ENCODE assay signal across 20 cellular contexts in genomic region chr3:10434144-10434937, GRCh38.
DNase-seq lines count a peak whose midpoint lies in the region; ATAC-seq, FAIRE-seq and TF ChIP-seq lines count a peak whose summit lies in the region.
"Had no signal": no experiment of that assay in that cellular context is flagged by ENCODE, and none has a peak within 500 bp of the region (broad histone marks: within the 10 kb centered on the region; RNA-seq: fewer than 3 reads in every experiment).

No MANE protein-coding gene starts in this region.

- POLR2A ChIA-PET in activated CD8-positive, alpha-beta T cell treated with anti-CD3 and anti-CD28 coated beads for 36 hours (lab: Charles Lee): no interaction called here
- POLR2A ChIA-PET in activated CD8-positive, alpha-beta T cell treated with anti-CD3 and anti-CD28 coated beads, Interleukin-2, amount 10 ng/mL, durations not matched to agents 7 days and 5 days (lab: Charles Lee): interaction anchor here (0.5 kb wide), 1 partner anchor 287 kb away, joined by 5 read pairs; no protein-coding TSS in a partner anchor

- no peak for ATAC-seq in activated CD8-positive, alpha-beta T cell treated with anti-CD3 and anti-CD28 coated beads for 36 hours
- no peak for ATAC-seq in activated CD8-positive, alpha-beta T cell treated with anti-CD3 and anti-CD28 coated beads, Interleukin-2, amount 10 ng/mL, durations not matched to agents 7 days and 5 days
- ATAC-seq in T-helper 17 cell (no peak), gastrocnemius medialis (no peak), GM19324 (IDR thresholded peaks at IDR 0.05; ENCODE audit: low FRiP score, unreplicated experiment) (no peak)

- H3K27ac ChIP-seq in kidney (ENCODE audit: low read depth in 2 of 2, low read length in 2 of 2) (no peak overlapping the region), gastrocnemius medialis (peak overlapping the region; percentile 7 to 97 (median 50))
- H3K27ac ChIP-seq: 22Rv1, PC-9, RWPE1, SJCRH30 had no signal

- H3K9ac ChIP-seq in kidney (ENCODE audit: low read length in 2 of 2): no peak overlapping the region

- no peak for DNase-seq in activated CD8-positive, alpha-beta T cell treated with anti-CD3 and anti-CD28 coated beads for 36 hours
- DNase-seq in activated CD8-positive, alpha-beta T cell treated with anti-CD3 and anti-CD28 coated beads, Interleukin-2, amount 10 ng/mL, durations not matched to agents 7 days and 5 days: no peak
- no peak for DNase-seq in T-helper 17 cell
- DNase-seq in kidney: peak; percentile 26
- no peak for DNase-seq in gastrocnemius medialis
- DNase-seq in iPS-NIHi7 (ENCODE audit: extremely low spot score): no peak
- DNase-seq in DMS 273 treated with DMSO at 0.1 percent for 48 hours (lab: John Stamatoyannopoulos, UW): no peak
- DNase-seq: CD4-positive, alpha-beta memory T cell; GF-D8; IMR-90; NCI-H1417 treated with DMSO at 0.1 percent for 48 hours; NCI-H2029; NCI-H526; PC-9; SJCRH30 had no signal

- no peaks in the 10 kb centered on the region for H3K36me3 Mint-ChIP-seq in activated CD8-positive, alpha-beta T cell treated with anti-CD3 and anti-CD28 coated beads for 36 hours (ENCODE audit: low read depth)
- H3K36me3 Mint-ChIP-seq in activated CD8-positive, alpha-beta T cell treated with anti-CD3 and anti-CD28 coated beads, Interleukin-2, amount 10 ng/mL, durations not matched to agents 7 days and 5 days (ENCODE audit: low read depth): no peaks in the 10 kb centered on the region
- no peaks in the 10 kb centered on the region for H3K36me3 Mint-ChIP-seq in T-helper 17 cell (ENCODE audit: low read depth)
- H3K36me3 Mint-ChIP-seq: CD4-positive, alpha-beta memory T cell had no signal

- H3K4me1 ChIP-seq in kidney (ENCODE audit: control insufficient read depth in 1 of 2, insufficient read depth in 1 of 2, low read depth in 1 of 2, low read length in 2 of 2): no peaks in the 10 kb centered on the region
- H3K4me1 ChIP-seq in gastrocnemius medialis: peaks cover 48 to 59% of the 10 kb centered on the region in 2 donors

- no peak for TF ChIP-seq CTCF in activated CD8-positive, alpha-beta T cell treated with anti-CD3 and anti-CD28 coated beads for 36 hours (IDR thresholded peaks at IDR 0.05)
- TF ChIP-seq CTCF in kidney (IDR thresholded peaks at IDR 0.05; ENCODE audit: borderline replicate concordance, extremely low read depth, insufficient read depth) (no peak), gastrocnemius medialis (IDR thresholded peaks at IDR 0.05 in 4 of 5, conservative IDR thresholded peaks at IDR 0.05 in 1 of 5) (no peak)

- H3K4me3 ChIP-seq in kidney (ENCODE audit: low read length in 2 of 2) (no peak overlapping the region), gastrocnemius medialis (no peak overlapping the region)
- H3K4me3 ChIP-seq: PC-9, SJCRH30 had no signal

- no peaks in the 10 kb centered on the region for H3K36me3 ChIP-seq in kidney (ENCODE audit: control insufficient read depth in 1 of 2, insufficient read depth in 2 of 2, low read length in 2 of 2)
- no peaks in the 10 kb centered on the region for H3K36me3 ChIP-seq in gastrocnemius medialis
- H3K36me3 ChIP-seq: SJCRH30 had no signal

- TF ChIP-seq POLR2A in gastrocnemius medialis (IDR thresholded peaks at IDR 0.05): no peak

- H3K9me3 Mint-ChIP-seq in activated CD8-positive, alpha-beta T cell treated with anti-CD3 and anti-CD28 coated beads for 36 hours: no peaks in the 10 kb centered on the region
- H3K9me3 Mint-ChIP-seq in activated CD8-positive, alpha-beta T cell treated with anti-CD3 and anti-CD28 coated beads, Interleukin-2, amount 10 ng/mL, durations not matched to agents 7 days and 5 days (ENCODE audit: insufficient read depth): no peaks in the 10 kb centered on the region
- H3K9me3 Mint-ChIP-seq: CD4-positive, alpha-beta memory T cell had no signal

- H3K4me3 Mint-ChIP-seq in activated CD8-positive, alpha-beta T cell treated with anti-CD3 and anti-CD28 coated beads for 36 hours: no peak overlapping the region
- no peak overlapping the region for H3K4me3 Mint-ChIP-seq in activated CD8-positive, alpha-beta T cell treated with anti-CD3 and anti-CD28 coated beads, Interleukin-2, amount 10 ng/mL, durations not matched to agents 7 days and 5 days
- H3K4me3 Mint-ChIP-seq in T-helper 17 cell: no peak overlapping the region
- H3K4me3 Mint-ChIP-seq: CD4-positive, alpha-beta memory T cell had no signal

- CTCF ChIA-PET in activated CD8-positive, alpha-beta T cell treated with anti-CD3 and anti-CD28 coated beads for 36 hours (lab: Charles Lee): interaction anchor here (1.0 to 1.7 kb wide), 3 partner anchors 16 to 304 kb away, joined by 3 to 5 read pairs (median 4); no protein-coding TSS in a partner anchor
- CTCF ChIA-PET in activated CD8-positive, alpha-beta T cell treated with anti-CD3 and anti-CD28 coated beads, Interleukin-2, amount 10 ng/mL, durations not matched to agents 7 days and 5 days (lab: Charles Lee): interaction anchor here (1.8 to 2.0 kb wide), 2 partner anchors 10 to 16 kb away, joined by 4 read pairs; no protein-coding TSS in a partner anchor

- FAIRE-seq in kidney (lab: Jason Lieb, UNC): no peak
- FAIRE-seq: GM18507, H1 had no signal

- intact Hi-C loops in activated CD8-positive, alpha-beta T cell treated with anti-CD3 and anti-CD28 coated beads for 36 hours (cut with micrococcal nuclease): no loop called here
- intact Hi-C loops in kidney (cut with DNase I): no loop called here
- intact Hi-C loops in gastrocnemius medialis (cut with DNase I; ENCODE audit: low total_unique reads): loop anchor here (5.0 to 10.0 kb wide), 2 partner anchors 33 to 120 kb away; no protein-coding TSS in a partner anchor

- H3K9me3 ChIP-seq in T-helper 17 cell (ENCODE audit: control insufficient read depth, low read length, poor library complexity, severe bottlenecking): no peaks in the 10 kb centered on the region
- H3K9me3 ChIP-seq in kidney (ENCODE audit: control insufficient read depth in 1 of 2, low read length in 2 of 2): no peaks in the 10 kb centered on the region
- H3K9me3 ChIP-seq in gastrocnemius medialis: no peaks in the 10 kb centered on the region
- H3K9me3 ChIP-seq: SJCRH30 had no signal

- no peaks in the 10 kb centered on the region for H3K27me3 ChIP-seq in gastrocnemius medialis
- H3K27me3 ChIP-seq: SJCRH30 had no signal

- in situ Hi-C loops in gastrocnemius medialis (cut with MboI; ENCODE audit: low sequenced_read_pairs in 4 of 4): no loop called here

- H3K27ac Mint-ChIP-seq in activated CD8-positive, alpha-beta T cell treated with anti-CD3 and anti-CD28 coated beads for 36 hours: peak overlapping the region; percentile 32
- no peak overlapping the region for H3K27ac Mint-ChIP-seq in activated CD8-positive, alpha-beta T cell treated with anti-CD3 and anti-CD28 coated beads, Interleukin-2, amount 10 ng/mL, durations not matched to agents 7 days and 5 days
- H3K27ac Mint-ChIP-seq in T-helper 17 cell: peak overlapping the region; percentile 34

- peaks cover 29% of the 10 kb centered on the region for H3K4me1 Mint-ChIP-seq in activated CD8-positive, alpha-beta T cell treated with anti-CD3 and anti-CD28 coated beads for 36 hours (ENCODE audit: low read depth)
- peaks cover 28% of the 10 kb centered on the region for H3K4me1 Mint-ChIP-seq in activated CD8-positive, alpha-beta T cell treated with anti-CD3 and anti-CD28 coated beads, Interleukin-2, amount 10 ng/mL, durations not matched to agents 7 days and 5 days (ENCODE audit: low read depth)
- H3K4me1 Mint-ChIP-seq in T-helper 17 cell: peaks cover 17% of the 10 kb centered on the region

- H3K27me3 Mint-ChIP-seq in activated CD8-positive, alpha-beta T cell treated with anti-CD3 and anti-CD28 coated beads for 36 hours: no peaks in the 10 kb centered on the region
- peaks cover 5% of the 10 kb centered on the region for H3K27me3 Mint-ChIP-seq in activated CD8-positive, alpha-beta T cell treated with anti-CD3 and anti-CD28 coated beads, Interleukin-2, amount 10 ng/mL, durations not matched to agents 7 days and 5 days (ENCODE audit: low read depth)
- peaks cover 4% of the 10 kb centered on the region for H3K27me3 Mint-ChIP-seq in T-helper 17 cell

Comparison
In these comparisons a context has a peak if more than half of its experiments do, and no peak if none do; other contexts are left out.
1. H3K27ac ChIP-seq: peak in gastrocnemius medialis (4 of 4); none in kidney (0 of 2).